ENCODE assay signal across 22 cellular contexts in the genomic region with DNA sequence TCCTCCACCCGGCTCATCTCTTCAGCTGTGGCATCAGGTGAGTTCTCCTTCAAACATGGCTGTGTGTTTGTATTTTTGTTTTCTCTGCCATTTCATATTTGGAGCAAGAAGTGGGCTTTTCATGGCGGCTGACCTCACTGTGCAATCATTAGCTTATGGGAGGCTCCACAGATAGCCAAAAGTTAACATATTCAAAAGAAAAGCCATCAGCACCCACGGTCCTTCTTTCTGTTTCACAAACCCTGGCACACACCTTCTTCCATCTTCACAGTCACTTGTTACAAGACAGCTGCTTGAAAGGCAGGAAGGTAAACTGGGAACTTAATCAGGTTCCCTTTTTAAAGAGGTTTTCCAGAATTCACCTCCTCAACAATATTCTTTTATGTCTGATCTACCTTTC.
"Had no signal": no experiment of that assay in that cellular context is flagged by ENCODE, and none has a peak within 500 bp of the region (broad histone marks: within the 10 kb centered on the region; RNA-seq: fewer than 3 reads in every experiment).

No MANE protein-coding gene starts in this region.

- H3K4me3 Mint-ChIP-seq: activated naive CD8-positive, alpha-beta T cell treated with anti-CD3 and anti-CD28 coated beads, Interleukin-2, amount 10 ng/mL, durations not matched to agents 7 days and 5 days; activated T-cell treated with anti-CD3 and anti-CD28 coated beads, Interleukin-2, amount 50 U/mL, for 4 hours; endodermal cell; memory B cell; nephron; stimulated activated naive CD8-positive, alpha-beta T cell treated with anti-CD3 and anti-CD28 coated beads, Interleukin-15, amount 100 ng/mL, for 72 hours; WTC11 had no signal

- H3K27me3 Mint-ChIP-seq: activated naive CD8-positive, alpha-beta T cell treated with anti-CD3 and anti-CD28 coated beads, Interleukin-2, amount 10 ng/mL, durations not matched to agents 7 days and 5 days; memory B cell; stimulated activated naive CD8-positive, alpha-beta T cell treated with anti-CD3 and anti-CD28 coated beads, Interleukin-15, amount 100 ng/mL, for 72 hours had no signal

- H3K27me3 ChIP-seq: heart left ventricle, neutrophil, ovary, tibial artery had no signal

- H3K9me3 ChIP-seq: heart left ventricle, neutrophil, ovary, prostate gland, tibial artery had no signal

- H3K4me1 ChIP-seq: heart left ventricle, prostate gland, tibial artery had no signal

- H3K27ac ChIP-seq: coronary artery, epithelial cell of prostate, heart left ventricle, neutrophil, ovary, prostate gland, tibial artery had no signal

- H3K4me3 ChIP-seq: coronary artery, heart left ventricle, ovary, prostate gland, tibial artery had no signal

- H3K9me3 Mint-ChIP-seq: activated T-cell treated with anti-CD3 and anti-CD28 coated beads, Interleukin-2, amount 50 U/mL, for 4 hours; endodermal cell; memory B cell; nephron; stimulated activated naive CD8-positive, alpha-beta T cell treated with anti-CD3 and anti-CD28 coated beads, Interleukin-15, amount 100 ng/mL, for 72 hours; WTC11 had no signal

- ATAC-seq: activated T-cell treated with anti-CD3 and anti-CD28 coated beads, Interleukin-2, amount 50 U/mL, for 4 hours; heart left ventricle; left cardiac atrium; stimulated activated naive CD8-positive, alpha-beta T cell treated with anti-CD3 and anti-CD28 coated beads, Interleukin-15, amount 100 ng/mL, for 72 hours; WTC11 had no signal

- H3K4me1 Mint-ChIP-seq: memory B cell, nephron had no signal

- H3K36me3 Mint-ChIP-seq: memory B cell, WTC11 had no signal

- H3K27ac Mint-ChIP-seq: endodermal cell, memory B cell, nephron, WTC11 had no signal

- DNase-seq: activated CD4-positive, alpha-beta T cell treated with anti-CD3 and anti-CD28 coated beads, Interleukin-2, amount 50 U/mL, for 48 hours; activated naive CD4-positive, alpha-beta T cell treated with Interleukin-2 at 50 U/mL for 16 hours; activated naive CD8-positive, alpha-beta T cell treated with anti-CD3 and anti-CD28 coated beads, Interleukin-2, amount 10 ng/mL, durations not matched to agents 7 days and 5 days; activated T-cell treated with anti-CD3 and anti-CD28 coated beads, Interleukin-2, amount 50 U/mL, for 4 hours; amygdala; cerebellar nuclear complex; endodermal cell; heart left ventricle; islet precursor cell; left cardiac atrium; ovary; stimulated activated CD4-positive, alpha-beta T cell treated with anti-CD3 and anti-CD28 coated beads, Interleukin-4, amount 100 ng/mL, for 24 hours; stimulated activated naive CD8-positive, alpha-beta T cell treated with anti-CD3 and anti-CD28 coated beads, Interleukin-15, amount 100 ng/mL, for 72 hours; T1000; tibial artery had no signal

- H3K36me3 ChIP-seq: heart left ventricle, neutrophil, ovary, prostate gland, tibial artery had no signal
